ENCODE assay signal across 1 cellular context in the genomic region with DNA sequence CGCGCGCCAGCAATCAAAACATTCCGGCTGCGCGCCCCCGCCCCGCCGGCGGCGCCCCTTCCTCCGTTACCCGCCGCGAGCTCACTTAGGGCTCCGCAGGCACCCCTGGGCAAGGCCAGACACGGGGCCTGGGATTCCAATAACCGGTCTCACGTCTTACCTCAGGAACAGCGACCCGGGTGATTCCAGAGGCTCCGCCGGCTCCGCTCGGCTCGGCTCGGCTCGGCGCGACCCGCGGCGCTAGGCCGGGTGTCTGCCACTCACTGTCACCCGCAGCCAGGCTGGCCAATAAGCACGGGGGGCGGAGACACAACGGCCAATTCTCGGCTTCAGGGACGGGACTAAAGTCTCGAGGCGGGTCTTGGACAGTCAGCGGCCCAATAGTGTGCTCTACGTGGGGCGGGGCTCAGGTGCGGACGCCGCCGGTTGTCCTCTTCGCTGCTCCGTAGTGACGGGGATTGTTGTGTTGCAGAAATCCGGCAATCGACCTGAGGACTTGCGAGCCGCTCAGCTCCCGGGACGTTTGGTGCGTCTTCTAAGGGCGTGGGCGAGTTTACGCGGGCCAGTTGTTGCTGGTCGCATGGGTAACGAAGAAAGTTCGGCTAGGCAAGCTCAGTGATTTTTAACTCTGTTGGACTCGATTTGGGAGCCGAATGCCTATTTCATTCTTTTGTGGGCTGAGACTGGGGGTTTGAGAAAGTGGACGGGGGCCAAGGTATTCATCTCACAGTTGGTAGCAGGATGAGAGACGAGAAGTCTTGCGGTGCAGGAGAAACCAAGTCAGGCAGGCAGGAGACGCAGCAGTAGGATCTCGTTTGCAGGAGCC.
TF ChIP-seq lines count a peak whose summit lies in the region.

A gene with protein sequence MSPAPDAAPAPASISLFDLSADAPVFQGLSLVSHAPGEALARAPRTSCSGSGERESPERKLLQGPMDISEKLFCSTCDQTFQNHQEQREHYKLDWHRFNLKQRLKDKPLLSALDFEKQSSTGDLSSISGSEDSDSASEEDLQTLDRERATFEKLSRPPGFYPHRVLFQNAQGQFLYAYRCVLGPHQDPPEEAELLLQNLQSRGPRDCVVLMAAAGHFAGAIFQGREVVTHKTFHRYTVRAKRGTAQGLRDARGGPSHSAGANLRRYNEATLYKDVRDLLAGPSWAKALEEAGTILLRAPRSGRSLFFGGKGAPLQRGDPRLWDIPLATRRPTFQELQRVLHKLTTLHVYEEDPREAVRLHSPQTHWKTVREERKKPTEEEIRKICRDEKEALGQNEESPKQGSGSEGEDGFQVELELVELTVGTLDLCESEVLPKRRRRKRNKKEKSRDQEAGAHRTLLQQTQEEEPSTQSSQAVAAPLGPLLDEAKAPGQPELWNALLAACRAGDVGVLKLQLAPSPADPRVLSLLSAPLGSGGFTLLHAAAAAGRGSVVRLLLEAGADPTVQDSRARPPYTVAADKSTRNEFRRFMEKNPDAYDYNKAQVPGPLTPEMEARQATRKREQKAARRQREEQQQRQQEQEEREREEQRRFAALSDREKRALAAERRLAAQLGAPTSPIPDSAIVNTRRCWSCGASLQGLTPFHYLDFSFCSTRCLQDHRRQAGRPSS (plus strand): TSS at position 432 of the 826 bp plus-strand sequence. CDS start 452 bp downstream, outside the sequence.
A gene with protein sequence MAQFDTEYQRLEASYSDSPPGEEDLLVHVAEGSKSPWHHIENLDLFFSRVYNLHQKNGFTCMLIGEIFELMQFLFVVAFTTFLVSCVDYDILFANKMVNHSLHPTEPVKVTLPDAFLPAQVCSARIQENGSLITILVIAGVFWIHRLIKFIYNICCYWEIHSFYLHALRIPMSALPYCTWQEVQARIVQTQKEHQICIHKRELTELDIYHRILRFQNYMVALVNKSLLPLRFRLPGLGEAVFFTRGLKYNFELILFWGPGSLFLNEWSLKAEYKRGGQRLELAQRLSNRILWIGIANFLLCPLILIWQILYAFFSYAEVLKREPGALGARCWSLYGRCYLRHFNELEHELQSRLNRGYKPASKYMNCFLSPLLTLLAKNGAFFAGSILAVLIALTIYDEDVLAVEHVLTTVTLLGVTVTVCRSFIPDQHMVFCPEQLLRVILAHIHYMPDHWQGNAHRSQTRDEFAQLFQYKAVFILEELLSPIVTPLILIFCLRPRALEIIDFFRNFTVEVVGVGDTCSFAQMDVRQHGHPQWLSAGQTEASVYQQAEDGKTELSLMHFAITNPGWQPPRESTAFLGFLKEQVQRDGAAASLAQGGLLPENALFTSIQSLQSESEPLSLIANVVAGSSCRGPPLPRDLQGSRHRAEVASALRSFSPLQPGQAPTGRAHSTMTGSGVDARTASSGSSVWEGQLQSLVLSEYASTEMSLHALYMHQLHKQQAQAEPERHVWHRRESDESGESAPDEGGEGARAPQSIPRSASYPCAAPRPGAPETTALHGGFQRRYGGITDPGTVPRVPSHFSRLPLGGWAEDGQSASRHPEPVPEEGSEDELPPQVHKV (minus strand): TSS at position 262 of the 826 bp plus-strand sequence. CDS start 1,612 bp downstream, outside the sequence.

TF ChIP-seq in WTC11, 78 proteins besides CTCF, POLR2A, EP300 and RAD21 (continued from another document and continues in another):
- TF ChIP-seq, protein P1, sequence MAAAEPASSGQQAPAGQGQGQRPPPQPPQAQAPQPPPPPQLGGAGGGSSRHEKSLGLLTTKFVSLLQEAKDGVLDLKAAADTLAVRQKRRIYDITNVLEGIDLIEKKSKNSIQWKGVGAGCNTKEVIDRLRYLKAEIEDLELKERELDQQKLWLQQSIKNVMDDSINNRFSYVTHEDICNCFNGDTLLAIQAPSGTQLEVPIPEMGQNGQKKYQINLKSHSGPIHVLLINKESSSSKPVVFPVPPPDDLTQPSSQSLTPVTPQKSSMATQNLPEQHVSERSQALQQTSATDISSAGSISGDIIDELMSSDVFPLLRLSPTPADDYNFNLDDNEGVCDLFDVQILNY (CRISPR knock-in tag; IDR thresholded peaks at IDR 0.05), result peak; percentile 20; the same call in 1 of the 2 replicates
- peak; percentile 29; the same call in 1 of the 2 replicates for TF ChIP-seq TP53 (CRISPR knock-in tag; IDR thresholded peaks at IDR 0.05)
- no peak for TF ChIP-seq SMAD4 (CRISPR knock-in tag; IDR thresholded peaks at IDR 0.05)
- TF ChIP-seq, protein P2, sequence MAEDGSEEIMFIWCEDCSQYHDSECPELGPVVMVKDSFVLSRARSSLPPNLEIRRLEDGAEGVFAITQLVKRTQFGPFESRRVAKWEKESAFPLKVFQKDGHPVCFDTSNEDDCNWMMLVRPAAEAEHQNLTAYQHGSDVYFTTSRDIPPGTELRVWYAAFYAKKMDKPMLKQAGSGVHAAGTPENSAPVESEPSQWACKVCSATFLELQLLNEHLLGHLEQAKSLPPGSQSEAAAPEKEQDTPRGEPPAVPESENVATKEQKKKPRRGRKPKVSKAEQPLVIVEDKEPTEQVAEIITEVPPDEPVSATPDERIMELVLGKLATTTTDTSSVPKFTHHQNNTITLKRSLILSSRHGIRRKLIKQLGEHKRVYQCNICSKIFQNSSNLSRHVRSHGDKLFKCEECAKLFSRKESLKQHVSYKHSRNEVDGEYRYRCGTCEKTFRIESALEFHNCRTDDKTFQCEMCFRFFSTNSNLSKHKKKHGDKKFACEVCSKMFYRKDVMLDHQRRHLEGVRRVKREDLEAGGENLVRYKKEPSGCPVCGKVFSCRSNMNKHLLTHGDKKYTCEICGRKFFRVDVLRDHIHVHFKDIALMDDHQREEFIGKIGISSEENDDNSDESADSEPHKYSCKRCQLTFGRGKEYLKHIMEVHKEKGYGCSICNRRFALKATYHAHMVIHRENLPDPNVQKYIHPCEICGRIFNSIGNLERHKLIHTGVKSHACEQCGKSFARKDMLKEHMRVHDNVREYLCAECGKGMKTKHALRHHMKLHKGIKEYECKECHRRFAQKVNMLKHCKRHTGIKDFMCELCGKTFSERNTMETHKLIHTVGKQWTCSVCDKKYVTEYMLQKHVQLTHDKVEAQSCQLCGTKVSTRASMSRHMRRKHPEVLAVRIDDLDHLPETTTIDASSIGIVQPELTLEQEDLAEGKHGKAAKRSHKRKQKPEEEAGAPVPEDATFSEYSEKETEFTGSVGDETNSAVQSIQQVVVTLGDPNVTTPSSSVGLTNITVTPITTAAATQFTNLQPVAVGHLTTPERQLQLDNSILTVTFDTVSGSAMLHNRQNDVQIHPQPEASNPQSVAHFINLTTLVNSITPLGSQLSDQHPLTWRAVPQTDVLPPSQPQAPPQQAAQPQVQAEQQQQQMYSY (CRISPR knock-in tag; IDR thresholded peaks at IDR 0.05), result no peak
- TF ChIP-seq GTF2I (CRISPR knock-in tag; conservative IDR thresholded peaks at IDR 0.05), result no peak
- peak; percentile 98 for TF ChIP-seq NFYB (CRISPR knock-in tag; conservative IDR thresholded peaks at IDR 0.05; ENCODE audit: low read depth)
- no peak for TF ChIP-seq EMX1 (CRISPR knock-in tag; IDR thresholded peaks at IDR 0.05)
- no peak for TF ChIP-seq CBFB (CRISPR knock-in tag; IDR thresholded peaks at IDR 0.05; ENCODE audit: low read depth)
- no peak for TF ChIP-seq NR1H2 (CRISPR knock-in tag; IDR thresholded peaks at IDR 0.05)
- TF ChIP-seq, protein P3, sequence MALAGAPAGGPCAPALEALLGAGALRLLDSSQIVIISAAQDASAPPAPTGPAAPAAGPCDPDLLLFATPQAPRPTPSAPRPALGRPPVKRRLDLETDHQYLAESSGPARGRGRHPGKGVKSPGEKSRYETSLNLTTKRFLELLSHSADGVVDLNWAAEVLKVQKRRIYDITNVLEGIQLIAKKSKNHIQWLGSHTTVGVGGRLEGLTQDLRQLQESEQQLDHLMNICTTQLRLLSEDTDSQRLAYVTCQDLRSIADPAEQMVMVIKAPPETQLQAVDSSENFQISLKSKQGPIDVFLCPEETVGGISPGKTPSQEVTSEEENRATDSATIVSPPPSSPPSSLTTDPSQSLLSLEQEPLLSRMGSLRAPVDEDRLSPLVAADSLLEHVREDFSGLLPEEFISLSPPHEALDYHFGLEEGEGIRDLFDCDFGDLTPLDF (CRISPR knock-in tag; IDR thresholded peaks at IDR 0.05), result no peak
- no peak for TF ChIP-seq ETV6 (CRISPR knock-in tag; IDR thresholded peaks at IDR 0.05)
- TF ChIP-seq NFATC4 (CRISPR knock-in tag; IDR thresholded peaks at IDR 0.05), result no peak
- peak; percentile 46; the same call in 1 of the 2 replicates for TF ChIP-seq PRRX2 (CRISPR knock-in tag; IDR thresholded peaks at IDR 0.05)
- TF ChIP-seq NFE2L1 (CRISPR knock-in tag; IDR thresholded peaks at IDR 0.05), result 0 out of 2 replicates have a peak, but pooled peaks have one; percentile 13
- TF ChIP-seq, protein P4, sequence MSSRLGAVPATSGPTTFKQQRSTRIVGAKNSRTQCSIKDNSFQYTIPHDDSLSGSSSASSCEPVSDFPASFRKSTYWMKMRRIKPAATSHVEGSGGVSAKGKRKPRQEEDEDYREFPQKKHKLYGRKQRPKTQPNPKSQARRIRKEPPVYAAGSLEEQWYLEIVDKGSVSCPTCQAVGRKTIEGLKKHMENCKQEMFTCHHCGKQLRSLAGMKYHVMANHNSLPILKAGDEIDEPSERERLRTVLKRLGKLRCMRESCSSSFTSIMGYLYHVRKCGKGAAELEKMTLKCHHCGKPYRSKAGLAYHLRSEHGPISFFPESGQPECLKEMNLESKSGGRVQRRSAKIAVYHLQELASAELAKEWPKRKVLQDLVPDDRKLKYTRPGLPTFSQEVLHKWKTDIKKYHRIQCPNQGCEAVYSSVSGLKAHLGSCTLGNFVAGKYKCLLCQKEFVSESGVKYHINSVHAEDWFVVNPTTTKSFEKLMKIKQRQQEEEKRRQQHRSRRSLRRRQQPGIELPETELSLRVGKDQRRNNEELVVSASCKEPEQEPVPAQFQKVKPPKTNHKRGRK (CRISPR knock-in tag; IDR thresholded peaks at IDR 0.05; ENCODE audit: borderline replicate concordance), result no peak
- TF ChIP-seq, protein P5, sequence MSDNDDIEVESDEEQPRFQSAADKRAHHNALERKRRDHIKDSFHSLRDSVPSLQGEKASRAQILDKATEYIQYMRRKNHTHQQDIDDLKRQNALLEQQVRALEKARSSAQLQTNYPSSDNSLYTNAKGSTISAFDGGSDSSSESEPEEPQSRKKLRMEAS (CRISPR knock-in tag; IDR thresholded peaks at IDR 0.05), result peak; percentile 78
- TF ChIP-seq GABPB1 (CRISPR knock-in tag; IDR thresholded peaks at IDR 0.05), result peak; percentile 95
- 0 out of 2 replicates have a peak, but pooled peaks have one; percentile 27 for TF ChIP-seq ZNF232 (CRISPR knock-in tag; IDR thresholded peaks at IDR 0.05)
- TF ChIP-seq, protein P6, sequence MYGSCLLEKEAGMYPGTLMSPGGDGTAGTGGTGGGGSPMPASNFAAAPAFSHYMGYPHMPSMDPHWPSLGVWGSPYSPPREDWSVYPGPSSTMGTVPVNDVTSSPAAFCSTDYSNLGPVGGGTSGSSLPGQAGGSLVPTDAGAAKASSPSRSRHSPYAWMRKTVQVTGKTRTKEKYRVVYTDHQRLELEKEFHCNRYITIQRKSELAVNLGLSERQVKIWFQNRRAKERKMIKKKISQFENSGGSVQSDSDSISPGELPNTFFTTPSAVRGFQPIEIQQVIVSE (CRISPR knock-in tag; IDR thresholded peaks at IDR 0.05; ENCODE audit: borderline replicate concordance), result no peak
- TF ChIP-seq, protein P7, sequence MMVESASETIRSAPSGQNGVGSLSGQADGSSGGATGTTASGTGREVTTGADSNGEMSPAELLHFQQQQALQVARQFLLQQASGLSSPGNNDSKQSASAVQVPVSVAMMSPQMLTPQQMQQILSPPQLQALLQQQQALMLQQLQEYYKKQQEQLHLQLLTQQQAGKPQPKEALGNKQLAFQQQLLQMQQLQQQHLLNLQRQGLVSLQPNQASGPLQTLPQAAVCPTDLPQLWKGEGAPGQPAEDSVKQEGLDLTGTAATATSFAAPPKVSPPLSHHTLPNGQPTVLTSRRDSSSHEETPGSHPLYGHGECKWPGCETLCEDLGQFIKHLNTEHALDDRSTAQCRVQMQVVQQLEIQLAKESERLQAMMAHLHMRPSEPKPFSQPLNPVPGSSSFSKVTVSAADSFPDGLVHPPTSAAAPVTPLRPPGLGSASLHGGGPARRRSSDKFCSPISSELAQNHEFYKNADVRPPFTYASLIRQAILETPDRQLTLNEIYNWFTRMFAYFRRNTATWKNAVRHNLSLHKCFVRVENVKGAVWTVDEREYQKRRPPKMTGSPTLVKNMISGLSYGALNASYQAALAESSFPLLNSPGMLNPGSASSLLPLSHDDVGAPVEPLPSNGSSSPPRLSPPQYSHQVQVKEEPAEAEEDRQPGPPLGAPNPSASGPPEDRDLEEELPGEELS (CRISPR knock-in tag; IDR thresholded peaks at IDR 0.05), result no peak
- TF ChIP-seq ZNF263 (CRISPR knock-in tag; IDR thresholded peaks at IDR 0.05; ENCODE audit: low read depth), result no peak
- TF ChIP-seq CREM (CRISPR knock-in tag; IDR thresholded peaks at IDR 0.05), result no peak; the same call in 1 of the 2 replicates
- TF ChIP-seq RELA (CRISPR knock-in tag; IDR thresholded peaks at IDR 0.05; ENCODE audit: borderline replicate concordance), result no peak
- no peak for TF ChIP-seq ZNF671 (CRISPR knock-in tag; IDR thresholded peaks at IDR 0.05)
- TF ChIP-seq, protein P8, sequence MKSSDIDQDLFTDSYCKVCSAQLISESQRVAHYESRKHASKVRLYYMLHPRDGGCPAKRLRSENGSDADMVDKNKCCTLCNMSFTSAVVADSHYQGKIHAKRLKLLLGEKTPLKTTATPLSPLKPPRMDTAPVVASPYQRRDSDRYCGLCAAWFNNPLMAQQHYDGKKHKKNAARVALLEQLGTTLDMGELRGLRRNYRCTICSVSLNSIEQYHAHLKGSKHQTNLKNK (CRISPR knock-in tag; IDR thresholded peaks at IDR 0.05), result 0 out of 2 replicates have a peak, but pooled peaks have one; percentile 36
- no peak for TF ChIP-seq ESRRA (CRISPR knock-in tag; IDR thresholded peaks at IDR 0.05; ENCODE audit: borderline replicate concordance)
- TF ChIP-seq SP1 (CRISPR knock-in tag; conservative IDR thresholded peaks at IDR 0.05), result peak; percentile 94
- TF ChIP-seq OVOL2 (CRISPR knock-in tag; IDR thresholded peaks at IDR 0.05; ENCODE audit: borderline replicate concordance), result no peak
- TF ChIP-seq, protein P9, sequence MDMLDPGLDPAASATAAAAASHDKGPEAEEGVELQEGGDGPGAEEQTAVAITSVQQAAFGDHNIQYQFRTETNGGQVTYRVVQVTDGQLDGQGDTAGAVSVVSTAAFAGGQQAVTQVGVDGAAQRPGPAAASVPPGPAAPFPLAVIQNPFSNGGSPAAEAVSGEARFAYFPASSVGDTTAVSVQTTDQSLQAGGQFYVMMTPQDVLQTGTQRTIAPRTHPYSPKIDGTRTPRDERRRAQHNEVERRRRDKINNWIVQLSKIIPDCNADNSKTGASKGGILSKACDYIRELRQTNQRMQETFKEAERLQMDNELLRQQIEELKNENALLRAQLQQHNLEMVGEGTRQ (CRISPR knock-in tag; IDR thresholded peaks at IDR 0.05), result peak; percentile 15
- TF ChIP-seq, protein P10, sequence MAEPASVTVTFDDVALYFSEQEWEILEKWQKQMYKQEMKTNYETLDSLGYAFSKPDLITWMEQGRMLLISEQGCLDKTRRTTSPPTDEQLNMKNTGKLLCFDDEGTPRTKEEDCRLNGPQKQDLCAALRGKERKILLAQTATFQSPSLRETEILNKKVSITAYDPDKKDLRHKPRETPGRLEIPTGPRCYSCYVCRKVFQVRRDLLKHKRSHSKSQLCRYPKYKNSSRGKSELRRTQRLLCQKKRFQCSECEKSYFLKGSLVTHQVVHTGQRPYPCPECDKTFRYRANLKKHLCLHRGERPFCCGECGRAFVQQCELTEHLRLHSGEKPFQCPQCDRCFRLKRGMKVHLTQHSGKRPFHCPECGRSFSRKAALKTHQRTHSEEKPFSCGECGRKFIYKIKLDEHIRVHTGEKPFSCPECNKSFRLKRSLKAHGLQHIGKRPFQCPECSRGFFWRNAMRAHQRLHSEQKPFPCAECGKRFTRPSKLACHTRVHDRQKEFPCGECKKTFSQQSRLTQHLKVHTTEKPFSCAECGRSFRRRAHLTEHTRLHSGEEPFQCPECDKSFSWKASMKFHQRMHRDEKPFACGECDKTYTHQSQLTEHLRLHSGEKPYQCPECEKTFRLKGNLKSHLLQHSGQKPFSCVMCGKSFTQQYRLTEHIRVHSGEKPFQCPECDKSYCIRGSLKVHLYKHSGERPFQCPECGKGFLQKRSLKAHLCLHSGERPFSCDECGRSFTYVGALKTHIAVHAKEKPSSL (CRISPR knock-in tag; conservative IDR thresholded peaks at IDR 0.05), result no peak
- no peak for TF ChIP-seq ZNF317 (CRISPR knock-in tag; IDR thresholded peaks at IDR 0.05; ENCODE audit: borderline replicate concordance, low read depth)
- TF ChIP-seq NR2C2 (CRISPR knock-in tag; IDR thresholded peaks at IDR 0.05), result no peak
- no peak for TF ChIP-seq SOX15 (CRISPR knock-in tag; IDR thresholded peaks at IDR 0.05)
